ENCODE assay signal across 19 cellular contexts in the genomic region with DNA sequence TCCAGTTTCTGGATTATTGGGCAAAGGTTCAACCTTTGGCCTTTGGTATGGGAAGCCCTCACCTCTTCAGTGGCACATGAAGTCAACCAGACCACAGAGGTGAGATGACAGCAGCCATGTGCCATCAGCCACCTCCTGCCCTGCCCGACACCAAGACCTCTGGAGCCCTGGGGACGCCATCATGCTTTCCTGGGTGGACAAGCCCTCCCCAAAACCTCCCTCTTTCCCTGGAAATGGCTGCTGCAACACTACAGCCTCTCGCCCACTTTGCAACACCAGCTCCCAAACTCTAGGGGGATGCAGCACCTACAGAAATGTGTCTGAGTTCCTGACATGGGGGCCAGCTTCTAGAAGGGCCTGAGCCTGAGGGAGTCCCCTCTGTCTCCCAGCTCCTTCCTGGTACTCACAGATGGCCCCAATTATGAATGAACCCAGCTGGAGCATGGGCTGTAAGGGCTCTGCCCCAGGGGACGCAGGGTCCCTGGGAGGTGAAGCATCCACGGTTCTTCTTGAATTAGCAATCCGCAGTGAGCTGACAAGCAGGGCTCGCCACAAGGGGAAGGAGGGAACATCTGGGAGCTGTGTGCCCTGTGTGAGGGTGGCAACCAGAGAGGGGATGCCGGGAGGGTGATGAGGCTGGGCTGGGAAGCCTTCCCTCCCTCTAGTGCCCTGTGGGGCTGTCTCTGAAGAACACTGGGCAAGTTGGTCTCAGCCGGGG.
"Had no signal": no experiment of that assay in that cellular context is flagged by ENCODE, and none has a peak within 500 bp of the region (broad histone marks: within the 10 kb centered on the region; RNA-seq: fewer than 3 reads in every experiment).

No MANE protein-coding gene starts in this region.

- H3K36me3 Mint-ChIP-seq: activated naive CD4-positive, alpha-beta T cell treated with anti-CD3 and anti-CD28 coated beads, Interleukin-2, amount 50 U/mL, for 72 hours; immature natural killer cell; stimulated activated naive B cell treated with anti-CD40 and anti-IgM and Interleukin-4, amounts not matched to agents 10 μg/mL and 1 μg/mL and 100 μg/mL, for 72 hours had no signal

- H3K4me1 Mint-ChIP-seq: immature natural killer cell; stimulated activated naive B cell treated with anti-CD40 and anti-IgM and Interleukin-4, amounts not matched to agents 10 μg/mL and 1 μg/mL and 100 μg/mL, for 72 hours had no signal

- DNase-seq: activated CD4-positive, alpha-beta T cell treated with anti-CD3 and anti-CD28 coated beads, Interleukin-2, amount 50 U/mL, for 48 hours; activated CD4-positive, CD25-positive, alpha-beta regulatory T cell treated with anti-CD3 and anti-CD28 coated beads, Interleukin-2, amount 50 U/mL, for 72 hours; activated gamma-delta T cell; activated T-cell treated with anti-CD3 and anti-CD28 coated beads, Interleukin-2, amount 50 U/mL, for 48 hours; amygdala; body of pancreas; cortex of kidney; effector memory CD4-positive, alpha-beta T cell; immature natural killer cell; nucleus accumbens; stimulated activated CD4-positive, alpha-beta T cell treated with anti-CD3 and anti-CD28 coated beads, Interleukin-2, amount 100 ng/mL, for 48 hours; stimulated activated naive B cell treated with anti-CD40 and anti-IgM and Interleukin-4, amounts not matched to agents 10 μg/mL and 1 μg/mL and 100 μg/mL, for 72 hours; T-helper 9 cell had no signal

- H3K4me3 Mint-ChIP-seq: central memory CD8-positive, alpha-beta T cell; immature natural killer cell; stimulated activated naive B cell treated with anti-CD40 and anti-IgM and Interleukin-4, amounts not matched to agents 10 μg/mL and 1 μg/mL and 100 μg/mL, for 72 hours had no signal

- H3K27ac ChIP-seq: body of pancreas, epithelial cell of prostate, right atrium auricular region, tibial artery had no signal

- H3K27me3 ChIP-seq: body of pancreas, right atrium auricular region had no signal

- ATAC-seq: activated naive CD4-positive, alpha-beta T cell treated with anti-CD3 and anti-CD28 coated beads, Interleukin-2, amount 50 U/mL, for 72 hours; body of pancreas; stimulated activated naive B cell treated with anti-CD40 and anti-IgM and Interleukin-4, amounts not matched to agents 10 μg/mL and 1 μg/mL and 100 μg/mL, for 72 hours had no signal

- H3K4me1 ChIP-seq: body of pancreas, right atrium auricular region, tibial artery had no signal

- H3K27ac Mint-ChIP-seq: activated naive CD4-positive, alpha-beta T cell treated with anti-CD3 and anti-CD28 coated beads, Interleukin-2, amount 50 U/mL, for 72 hours; immature natural killer cell; progenitor cell of endocrine pancreas; stimulated activated naive B cell treated with anti-CD40 and anti-IgM and Interleukin-4, amounts not matched to agents 10 μg/mL and 1 μg/mL and 100 μg/mL, for 72 hours had no signal

- H3K9me3 Mint-ChIP-seq: activated naive CD4-positive, alpha-beta T cell treated with anti-CD3 and anti-CD28 coated beads, Interleukin-2, amount 50 U/mL, for 72 hours; central memory CD8-positive, alpha-beta T cell; immature natural killer cell; stimulated activated naive B cell treated with anti-CD40 and anti-IgM and Interleukin-4, amounts not matched to agents 10 μg/mL and 1 μg/mL and 100 μg/mL, for 72 hours had no signal

- H3K27me3 Mint-ChIP-seq: central memory CD8-positive, alpha-beta T cell had no signal

- H3K9me3 ChIP-seq: body of pancreas, right atrium auricular region, tibial artery had no signal
